22 cellular contexts compared by ENCODE assay signal in genomic region chr13:48680756-48681392, GRCh38. TPM values are rescaled to one million over a fixed set of nuclear protein-coding genes. Genes with fewer than 3 reads are reported as not detected.
"Had no signal": no experiment of that assay in that cellular context is flagged by ENCODE, and none has a peak within 500 bp of the region (broad histone marks: within the 10 kb centered on the region; RNA-seq: fewer than 3 reads in every experiment).

No MANE protein-coding gene starts in this region.

- H3K27me3 Mint-ChIP-seq: activated CD4-positive, alpha-beta T cell treated with anti-CD3 and anti-CD28 coated beads, Interleukin-2, amount 10 ng/mL, durations not matched to agents 24 days and 14 days; brain; naive thymus-derived CD4-positive, alpha-beta T cell had no signal

- H3K36me3 ChIP-seq: transverse colon, vagina had no signal

- H3K4me3 Mint-ChIP-seq: activated CD4-positive, alpha-beta T cell treated with anti-CD3 and anti-CD28 coated beads, Interleukin-2, amount 10 ng/mL, durations not matched to agents 24 days and 14 days; activated T-cell treated with anti-CD3 and anti-CD28 coated beads, Interleukin-2, amount 50 U/mL, for 72 hours; immature natural killer cell; naive thymus-derived CD4-positive, alpha-beta T cell had no signal

- H3K9me3 ChIP-seq: transverse colon, vagina had no signal

- H3K4me3 ChIP-seq: lung, skin epidermis, transverse colon, vagina had no signal

- H3K4me1 Mint-ChIP-seq: activated CD4-positive, alpha-beta T cell treated with anti-CD3 and anti-CD28 coated beads, Interleukin-2, amount 10 ng/mL, durations not matched to agents 24 days and 14 days had no signal

- ATAC-seq: activated naive CD4-positive, alpha-beta T cell treated with anti-CD3 and anti-CD28 coated beads, Interleukin-2, amount 50 U/mL, for 72 hours; activated T-cell treated with anti-CD3 and anti-CD28 coated beads, Interleukin-2, amount 50 U/mL, for 72 hours; foreskin keratinocyte; naive thymus-derived CD4-positive, alpha-beta T cell had no signal

- H3K27me3 ChIP-seq: transverse colon, vagina had no signal

- H3K36me3 Mint-ChIP-seq: activated naive CD4-positive, alpha-beta T cell treated with anti-CD3 and anti-CD28 coated beads, Interleukin-2, amount 50 U/mL, for 72 hours; brain had no signal

- DNase-seq: activated CD4-positive, alpha-beta T cell treated with anti-CD3 and anti-CD28 coated beads, Interleukin-2, amount 10 ng/mL, durations not matched to agents 24 days and 14 days; activated CD4-positive, CD25-positive, alpha-beta regulatory T cell; activated CD8-positive, alpha-beta memory T cell treated with anti-CD3 and anti-CD28 coated beads, Interleukin-2, amount 50 U/mL, for 48 hours; activated gamma-delta T cell; activated T-cell treated with anti-CD3 and anti-CD28 coated beads, Interleukin-2, amount 50 U/mL, for 72 hours; cortex of kidney; effector memory CD4-positive, alpha-beta T cell; foreskin keratinocyte; immature natural killer cell; naive thymus-derived CD4-positive, alpha-beta T cell; posterior cingulate gyrus; stimulated activated CD4-positive, alpha-beta T cell treated with anti-CD3 and anti-CD28 coated beads, Interleukin-15, amount 100 ng/mL, for 24 hours; stimulated activated CD4-positive, alpha-beta T cell treated with anti-CD3 and anti-CD28 coated beads, Interleukin-4, amount 100 ng/mL, for 1 hour; stimulated activated naive CD4-positive, alpha-beta T cell treated with Interleukin-2 at 50 U/mL for 16 hours; substantia nigra; T-helper 2 cell; transverse colon had no signal

- H3K27ac ChIP-seq: foreskin keratinocyte, skin epidermis, transverse colon, vagina had no signal

- H3K9me3 Mint-ChIP-seq: activated CD4-positive, alpha-beta T cell treated with anti-CD3 and anti-CD28 coated beads, Interleukin-2, amount 10 ng/mL, durations not matched to agents 24 days and 14 days; activated naive CD4-positive, alpha-beta T cell treated with anti-CD3 and anti-CD28 coated beads, Interleukin-2, amount 50 U/mL, for 72 hours; brain; immature natural killer cell; naive thymus-derived CD4-positive, alpha-beta T cell had no signal

- H3K4me1 ChIP-seq: foreskin keratinocyte, transverse colon, vagina had no signal

- H3K27ac Mint-ChIP-seq: activated CD4-positive, alpha-beta T cell treated with anti-CD3 and anti-CD28 coated beads, Interleukin-2, amount 10 ng/mL, durations not matched to agents 24 days and 14 days; activated T-cell treated with anti-CD3 and anti-CD28 coated beads, Interleukin-2, amount 50 U/mL, for 72 hours had no signal

RNA-seq across cellular contexts. Expression of gene CYSLTR2, which starts 27.1 kb away (rescaled TPM):
- total RNA-seq: foreskin keratinocyte had no signal
- polyA plus RNA-seq: foreskin keratinocyte had no signal
